9 cellular contexts compared by ENCODE assay signal in the genomic region with DNA sequence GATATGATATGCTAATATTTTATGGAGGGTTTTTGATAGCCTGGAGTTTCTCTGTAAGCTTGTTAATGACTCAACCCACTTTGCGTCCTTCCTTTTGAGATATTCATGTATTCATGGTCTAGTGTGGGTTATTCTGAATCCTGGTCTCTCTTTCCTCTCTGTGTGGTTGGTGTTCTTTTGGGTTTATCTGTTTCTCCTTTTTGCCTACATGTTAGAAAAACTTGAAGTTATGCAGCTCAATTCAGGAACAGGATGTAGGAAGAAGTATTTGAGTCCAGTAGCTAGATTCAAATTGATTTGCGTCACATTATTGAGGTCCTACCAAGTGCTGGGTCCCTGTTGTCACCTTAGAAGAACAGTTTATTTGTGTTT. TPM values are rescaled to one million over a fixed set of nuclear protein-coding genes. Genes with fewer than 3 reads are reported as not detected.
DNase-seq lines count a peak whose midpoint lies in the region; ATAC-seq, FAIRE-seq and TF ChIP-seq lines count a peak whose summit lies in the region.
"Had no signal": no experiment of that assay in that cellular context is flagged by ENCODE, and none has a peak within 500 bp of the region (broad histone marks: within the 10 kb centered on the region; RNA-seq: fewer than 3 reads in every experiment).

No MANE protein-coding gene starts in this region.

- dilution Hi-C loops in endothelial cell of umbilical vein (cut with MboI; ENCODE audit: extremely low pct_ligation_motif_present, low sequenced_read_pairs) = no loop called here

- H3K4me1 Mint-ChIP-seq in T-helper 1 cell treated with Interleukin-12 subunit alpha and Interleukin-12 subunit beta and Interleukin-4 antibody, amounts not matched to agents 30 μg/mL and 1 μg/mL, for 36 hours (ENCODE audit: low read depth) = peaks cover 74% of the 10 kb centered on the region
- peaks cover 64% of the 10 kb centered on the region for H3K4me1 Mint-ChIP-seq in stimulated activated effector memory CD8-positive, alpha-beta T cell treated with anti-CD3 and anti-CD28 coated beads, Interleukin-12 subunit alpha, Interleukin-12 subunit beta, amount 100 ng/mL, for 72 hours

- H3K79me2 ChIP-seq in endothelial cell of umbilical vein (ENCODE audit: control insufficient read depth, insufficient read depth, low read length) = peaks cover 78% of the 10 kb centered on the region

- H3K9me1 ChIP-seq in endothelial cell of umbilical vein (replicated peaks; ENCODE audit: control insufficient read depth, extremely low read depth, insufficient read depth, low read length) = no peaks in the 10 kb centered on the region

- TSS peak; percentile 73 for BruUV-seq in endothelial cell of umbilical vein (replicated peaks; lab: Mats Ljungman, UMichigan)

- TF ChIP-seq CTCF in RWPE1 (conservative IDR thresholded peaks at IDR 0.05; ENCODE audit: low read depth) (no peak), endothelial cell of umbilical vein (IDR thresholded peaks at IDR 0.05; ENCODE audit: extremely low read depth in 1 of 2, insufficient read depth in 1 of 2, low read depth in 1 of 2, low read length in 2 of 2) (no peak)

- FAIRE-seq in endothelial cell of umbilical vein (lab: Jason Lieb, UNC) = no peak

- H2AFZ ChIP-seq in endothelial cell of umbilical vein (ENCODE audit: low read depth, low read length) = no peak overlapping the region

- no peak for ATAC-seq in stimulated activated effector memory CD8-positive, alpha-beta T cell treated with anti-CD3 and anti-CD28 coated beads, Interleukin-12 subunit alpha, Interleukin-12 subunit beta, amount 100 ng/mL, for 72 hours
- ATAC-seq in HG02642 (IDR thresholded peaks at IDR 0.05; ENCODE audit: poor library complexity, unreplicated experiment) (no peak), HG03025 (IDR thresholded peaks at IDR 0.05; ENCODE audit: low FRiP score, unreplicated experiment) (no peak)

- H3K4me3 ChIP-seq in endothelial cell of umbilical vein (replicated peaks in 1 of 3; ENCODE audit: insufficient read depth in 1 of 3, low read depth in 1 of 3, low read length in 3 of 3) = no peak overlapping the region
- H3K4me3 ChIP-seq: thoracic aorta had no signal

- intact Hi-C loops in endothelial cell of umbilical vein (cut with micrococcal nuclease) = loop anchor here (1.0 kb wide), 1 partner anchor 48 kb away; no protein-coding TSS in a partner anchor

- no peaks in the 10 kb centered on the region for H3K9me3 ChIP-seq in endothelial cell of umbilical vein (replicated peaks; ENCODE audit: control insufficient read depth, insufficient read depth, low read length)
- H3K9me3 ChIP-seq: thoracic aorta had no signal

- peak overlapping the region; percentile 58 for H3K4me2 ChIP-seq in endothelial cell of umbilical vein (ENCODE audit: insufficient read depth, low read length)

- peak overlapping the region; percentile 57 for H3K9ac ChIP-seq in endothelial cell of umbilical vein (replicated peaks; ENCODE audit: extremely low read depth, insufficient read depth, low read length)

- no peaks in the 10 kb centered on the region for H4K20me1 ChIP-seq in endothelial cell of umbilical vein (replicated peaks; ENCODE audit: control insufficient read depth, extremely low read depth, insufficient read depth, low read length)

- H3K27ac ChIP-seq in RWPE1 (peak overlapping the region; percentile 70; the same call in 1 of the 2 replicates), endothelial cell of umbilical vein (ENCODE audit: insufficient read depth, low read depth, low read length) (peak overlapping the region; percentile 92)

- no peaks in the 10 kb centered on the region for H3K27me3 Mint-ChIP-seq in T-helper 1 cell treated with Interleukin-12 subunit alpha and Interleukin-12 subunit beta and Interleukin-4 antibody, amounts not matched to agents 30 μg/mL and 1 μg/mL, for 36 hours (ENCODE audit: low read depth)

- peak overlapping the region; percentile 74 for H3K27ac Mint-ChIP-seq in T-helper 1 cell treated with Interleukin-12 subunit alpha and Interleukin-12 subunit beta and Interleukin-4 antibody, amounts not matched to agents 30 μg/mL and 1 μg/mL, for 36 hours
- H3K27ac Mint-ChIP-seq in stimulated activated effector memory CD8-positive, alpha-beta T cell treated with anti-CD3 and anti-CD28 coated beads, Interleukin-12 subunit alpha, Interleukin-12 subunit beta, amount 100 ng/mL, for 72 hours = peak overlapping the region; percentile 84

- no peak for TF ChIP-seq POLR2A in endothelial cell of umbilical vein (IDR thresholded peaks at IDR 0.05; ENCODE audit: low read depth, low read length)

- POLR2A ChIA-PET in RWPE1 (lab: Yijun Ruan, JAX; ENCODE audit: low non-redundant PET) = no interaction called here
- POLR2A ChIA-PET in endothelial cell of umbilical vein (lab: Charles Lee) = no interaction called here

- H3K9me3 Mint-ChIP-seq in T-helper 1 cell treated with Interleukin-12 subunit alpha and Interleukin-12 subunit beta and Interleukin-4 antibody, amounts not matched to agents 30 μg/mL and 1 μg/mL, for 36 hours = peaks cover 3% of the 10 kb centered on the region
- no peaks in the 10 kb centered on the region for H3K9me3 Mint-ChIP-seq in stimulated activated effector memory CD8-positive, alpha-beta T cell treated with anti-CD3 and anti-CD28 coated beads, Interleukin-12 subunit alpha, Interleukin-12 subunit beta, amount 100 ng/mL, for 72 hours

- no peak for DNase-seq in T-helper 1 cell
- no peak for DNase-seq in RWPE1 (ENCODE audit: low spot score)
- DNase-seq in endothelial cell of umbilical vein (ENCODE audit: low read depth, low spot score) = no peak
- DNase-seq in stimulated activated effector memory CD8-positive, alpha-beta T cell treated with anti-CD3 and anti-CD28 coated beads, Interleukin-12 subunit alpha, Interleukin-12 subunit beta, amount 100 ng/mL, for 72 hours (ENCODE audit: low spot score in 2 of 2) = no peak
- DNase-seq in DMS79 (lab: John Stamatoyannopoulos, UW) = no peak

- H3K4me1 ChIP-seq in endothelial cell of umbilical vein (ENCODE audit: control insufficient read depth, extremely low read depth, insufficient read depth, low read length) = peaks cover 63% of the 10 kb centered on the region

- peaks cover 35% of the 10 kb centered on the region for H3K36me3 Mint-ChIP-seq in T-helper 1 cell treated with Interleukin-12 subunit alpha and Interleukin-12 subunit beta and Interleukin-4 antibody, amounts not matched to agents 30 μg/mL and 1 μg/mL, for 36 hours (ENCODE audit: low read depth)
- no peaks in the 10 kb centered on the region for H3K36me3 Mint-ChIP-seq in stimulated activated effector memory CD8-positive, alpha-beta T cell treated with anti-CD3 and anti-CD28 coated beads, Interleukin-12 subunit alpha, Interleukin-12 subunit beta, amount 100 ng/mL, for 72 hours

- peak overlapping the region; percentile 33 for H3K4me3 Mint-ChIP-seq in T-helper 1 cell treated with Interleukin-12 subunit alpha and Interleukin-12 subunit beta and Interleukin-4 antibody, amounts not matched to agents 30 μg/mL and 1 μg/mL, for 36 hours
- H3K4me3 Mint-ChIP-seq in stimulated activated effector memory CD8-positive, alpha-beta T cell treated with anti-CD3 and anti-CD28 coated beads, Interleukin-12 subunit alpha, Interleukin-12 subunit beta, amount 100 ng/mL, for 72 hours = peak overlapping the region; percentile 52

- H3K27me3 ChIP-seq in endothelial cell of umbilical vein (ENCODE audit: control insufficient read depth in 2 of 2, insufficient read depth in 2 of 2, low read length in 2 of 2) = no peaks in the 10 kb centered on the region

- H3K36me3 ChIP-seq in endothelial cell of umbilical vein (ENCODE audit: control insufficient read depth in 2 of 2, extremely low read depth in 1 of 2, insufficient read depth in 2 of 2, low read length in 2 of 2) = no peaks in the 10 kb centered on the region
- H3K36me3 ChIP-seq: thoracic aorta had no signal

- CTCF ChIA-PET in RWPE1 (lab: Yijun Ruan, JAX) = no interaction called here
- CTCF ChIA-PET in endothelial cell of umbilical vein (lab: Charles Lee) = interaction anchor here (1.0 to 4.8 kb wide), 4 partner anchors 10 to 50 kb away, joined by 4 to 56 read pairs (median 6); no protein-coding TSS in a partner anchor

TF ChIP-seq in endothelial cell of umbilical vein, 7 proteins besides CTCF, POLR2A, EP300 and RAD21:
- TF ChIP-seq FOS (IDR thresholded peaks at IDR 0.05; ENCODE audit: borderline replicate concordance, insufficient read depth, low read length) = peak; percentile 30
- TF ChIP-seq, protein P1, sequence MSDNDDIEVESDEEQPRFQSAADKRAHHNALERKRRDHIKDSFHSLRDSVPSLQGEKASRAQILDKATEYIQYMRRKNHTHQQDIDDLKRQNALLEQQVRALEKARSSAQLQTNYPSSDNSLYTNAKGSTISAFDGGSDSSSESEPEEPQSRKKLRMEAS (IDR thresholded peaks at IDR 0.05; ENCODE audit: insufficient read depth, insufficient read length) = no peak

RNA-seq across cellular contexts. Expression of a gene that starts 28.1 kb away (rescaled TPM):
- 44.7 and 47.1 TPM in 2 replicates for total RNA-seq in endothelial cell of umbilical vein
- 88.5 and 102 TPM in 2 replicates for polyA plus RNA-seq in endothelial cell of umbilical vein
- polyA plus RNA-seq in endothelial cell of umbilical vein (2011; cell fraction: cytosol; rRNA removed) = 57.7 and 60.0 TPM in 2 replicates
- 47.1 and 64.0 TPM in 2 replicates for polyA plus RNA-seq in endothelial cell of umbilical vein (2011; cell fraction: nucleus; rRNA removed)
- polyA plus RNA-seq in endothelial cell of umbilical vein (2012) = 39.5 and 43.8 TPM in 2 replicates
- 38.6 and 44.4 TPM in 2 replicates for polyA minus RNA-seq in endothelial cell of umbilical vein
- not detected for polyA minus RNA-seq in endothelial cell of umbilical vein (2011; cell fraction: cytosol; rRNA and poly(A)+ RNA removed)
- 25.1 and 31.4 TPM in 2 replicates for polyA minus RNA-seq in endothelial cell of umbilical vein (2011; cell fraction: nucleus; rRNA and poly(A)+ RNA removed)
